13 cellular contexts compared by ENCODE assay signal in the genomic region with DNA sequence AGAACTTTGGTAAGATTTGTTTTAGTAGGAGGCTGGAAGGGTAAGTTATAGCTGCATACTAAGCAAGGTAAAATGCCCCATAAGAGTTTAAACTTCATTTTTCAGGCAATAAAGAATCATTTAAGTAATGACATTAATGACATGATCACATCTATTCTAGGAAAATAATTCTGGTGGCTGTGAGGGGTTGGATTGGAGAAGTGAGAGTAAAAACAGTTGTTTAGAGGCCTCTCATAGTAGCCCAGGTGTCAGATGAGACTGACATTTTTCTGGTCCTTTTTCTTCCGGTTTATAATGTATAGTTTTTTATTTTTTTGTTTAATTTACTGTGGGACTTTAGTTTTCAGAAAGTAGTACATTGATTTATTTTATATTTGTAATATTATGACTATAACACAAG. TPM values are rescaled to one million over a fixed set of nuclear protein-coding genes. Genes with fewer than 3 reads are reported as not detected.
A peak's percentile ranks its signal among the peaks of the same experiment; 100 is the strongest.
DNase-seq lines count a peak whose midpoint lies in the region; ATAC-seq and TF ChIP-seq lines count a peak whose summit lies in the region.
"Had no signal": no experiment of that assay in that cellular context is flagged by ENCODE, and none has a peak within 500 bp of the region (broad histone marks: within the 10 kb centered on the region; RNA-seq: fewer than 3 reads in every experiment).

No MANE protein-coding gene starts in this region.

- H3K4me2 ChIP-seq in MM.1S (ENCODE audit: low read depth, low read length): peak overlapping the region; percentile 53; the same call in 1 of the 2 replicates

- H3K4me3 ChIP-seq in MM.1S (ENCODE audit: low read length) (no peak overlapping the region), endodermal cell (ENCODE audit: low read length) (no peak overlapping the region)

- H3K36me3 ChIP-seq in MM.1S (replicated peaks; ENCODE audit: insufficient read depth, low read length): no peaks in the 10 kb centered on the region
- H3K36me3 ChIP-seq in endodermal cell (ENCODE audit: control insufficient read depth, insufficient read depth, low read length): peaks cover 50% of the 10 kb centered on the region

- H3F3A ChIP-seq in MM.1S (ENCODE audit: insufficient read depth, low read length): peaks cover 53% of the 10 kb centered on the region

- H4K20me1 ChIP-seq in MM.1S (ENCODE audit: insufficient read depth, low read length): no peaks in the 10 kb centered on the region

- CTCF ChIA-PET in CD4-positive, alpha-beta T cell (lab: Charles Lee): no interaction called here

- H3K27me3 ChIP-seq in CD4-positive, alpha-beta T cell (ENCODE audit: control insufficient read depth, insufficient read depth, low read length): no peaks in the 10 kb centered on the region
- H3K27me3 ChIP-seq in MM.1S (replicated peaks; ENCODE audit: insufficient read depth, low read length) (no peaks in the 10 kb centered on the region), endodermal cell (ENCODE audit: control insufficient read depth, insufficient read depth, low read length, poor library complexity, severe bottlenecking) (no peaks in the 10 kb centered on the region)

- H3K27ac ChIP-seq in CD4-positive, alpha-beta T cell (ENCODE audit: low read depth, low read length): no peak overlapping the region
- peak overlapping the region; percentile 96 for H3K27ac ChIP-seq in MM.1S (ENCODE audit: low read length)
- H3K27ac ChIP-seq in endodermal cell (ENCODE audit: low read depth, low read length): no peak overlapping the region

- H3K4me1 ChIP-seq in MM.1S (ENCODE audit: low read length): peaks cover 72% of the 10 kb centered on the region
- H3K4me1 ChIP-seq in endodermal cell (ENCODE audit: control insufficient read depth, insufficient read depth, low read length): no peaks in the 10 kb centered on the region

- no peak overlapping the region for H2AFZ ChIP-seq in MM.1S (ENCODE audit: low read length)

- H3K4me1 Mint-ChIP-seq in CD4-positive, alpha-beta T cell (ENCODE audit: low read depth): peaks cover 63% of the 10 kb centered on the region
- peaks cover 20% of the 10 kb centered on the region for H3K4me1 Mint-ChIP-seq in endodermal cell

- H3K9me3 Mint-ChIP-seq in CD4-positive, alpha-beta T cell: no peaks in the 10 kb centered on the region
- no peaks in the 10 kb centered on the region for H3K9me3 Mint-ChIP-seq in endodermal cell

- intact Hi-C loops in CD4-positive, alpha-beta T cell (cut with DNase I, micrococcal nuclease): loop anchor here in 1 of 2 experiments (2.0 kb wide), 2 partner anchors 41 to 91 kb away; a partner anchor contains a TSS

- no peaks in the 10 kb centered on the region for H3K9me2 ChIP-seq in MM.1S (replicated peaks; ENCODE audit: insufficient read depth, low read length)

- POLR2A ChIA-PET in CD4-positive, alpha-beta T cell (lab: Charles Lee): no interaction called here

- H3K9me3 ChIP-seq in CD4-positive, alpha-beta T cell (ENCODE audit: control insufficient read depth, low read length): no peaks in the 10 kb centered on the region
- H3K9me3 ChIP-seq in MM.1S (replicated peaks; ENCODE audit: insufficient read depth, low read length): no peaks in the 10 kb centered on the region
- H3K9me3 ChIP-seq in endodermal cell (ENCODE audit: control insufficient read depth, low read length): no peaks in the 10 kb centered on the region

- H3K36me3 Mint-ChIP-seq in CD4-positive, alpha-beta T cell (ENCODE audit: low read depth): peaks cover 48% of the 10 kb centered on the region
- peaks cover 53% of the 10 kb centered on the region for H3K36me3 Mint-ChIP-seq in endodermal cell (ENCODE audit: low read depth)

- 100% methylated on average over 1 of the region's 1 CpG; no CpG with 5 or more reads in 1 of the 2 experiments for WGBS in endodermal cell (ENCODE audit: insufficient coverage in 1 of 2, insufficient read length in 1 of 2), 2 experiments

- H3K79me2 ChIP-seq in MM.1S (ENCODE audit: low read length): peaks cover 85% of the 10 kb centered on the region

- peak overlapping the region; percentile 47 for H3K27ac Mint-ChIP-seq in CD4-positive, alpha-beta T cell
- peak overlapping the region; percentile 28 for H3K27ac Mint-ChIP-seq in endodermal cell

- H3K4me3 Mint-ChIP-seq in CD4-positive, alpha-beta T cell: peak overlapping the region; percentile 27
- no peak overlapping the region for H3K4me3 Mint-ChIP-seq in endodermal cell
- H3K4me3 Mint-ChIP-seq: activated naive CD8-positive, alpha-beta T cell had no signal

- no peak for TF ChIP-seq CTCF in CD4-positive, alpha-beta T cell (IDR thresholded peaks at IDR 0.05)
- TF ChIP-seq CTCF in MM.1S (IDR thresholded peaks at IDR 0.05; ENCODE audit: low read length) (no peak), endodermal cell (conservative IDR thresholded peaks at IDR 0.05) (no peak)

- DNase-seq in CD4-positive, alpha-beta T cell: no peak
- DNase-seq in GM19238 (ENCODE audit: insufficient read length, low spot score) (peak; percentile 9), MM.1S (peak; percentile 44), endodermal cell (no peak), NCI-H187 (lab: John Stamatoyannopoulos, UW) (no peak), NCI-H446 (lab: John Stamatoyannopoulos, UW) (no peak)
- no peak for DNase-seq in activated CD8-positive, alpha-beta memory T cell treated with anti-CD3 and anti-CD28 coated beads, Interleukin-2, amount 50 U/mL, for 4 hours
- DNase-seq: mesendoderm, NCI-H1105 treated with DMSO at 0.1 percent for 48 hours, retina had no signal

- H3K9ac ChIP-seq in MM.1S (ENCODE audit: low read length) (peak overlapping the region; percentile 48; the same call in 1 of the 2 replicates), endodermal cell (ENCODE audit: extremely low read depth, low read length, poor library complexity, severe bottlenecking) (no peak overlapping the region)

- ATAC-seq in CD4-positive, alpha-beta T cell (ENCODE audit: poor library complexity): no peak
- ATAC-seq in HG02852 (IDR thresholded peaks at IDR 0.05; ENCODE audit: unreplicated experiment): no peak
- ATAC-seq: activated CD4-positive, CD25-positive, alpha-beta regulatory T cell treated with anti-CD3 and anti-CD28 coated beads, Interleukin-2, amount 50 U/mL, for 24 hours had no signal

- H3K27me3 Mint-ChIP-seq in CD4-positive, alpha-beta T cell: no peaks in the 10 kb centered on the region
- no peaks in the 10 kb centered on the region for H3K27me3 Mint-ChIP-seq in endodermal cell (ENCODE audit: insufficient read depth)
- H3K27me3 Mint-ChIP-seq: activated naive CD8-positive, alpha-beta T cell had no signal

RNA-seq across cellular contexts. Expression of a gene that starts 40.8 kb away (rescaled TPM):
- total RNA-seq in CD4-positive, alpha-beta T cell: 10 to 100 TPM; 44.2 to 47.0 TPM
- 10 to 100 TPM; 65.1 to 84.4 TPM for total RNA-seq in endodermal cell
- polyA plus RNA-seq in endodermal cell (2013, experiment 1 of 2): 39.3 TPM
- 37.1 TPM for polyA plus RNA-seq in endodermal cell (2013, experiment 2 of 2)

Comparison
In these comparisons a context has a peak if more than half of its experiments do, and no peak if none do; other contexts are left out.
1. DNase-seq: peak in GM19238 (single experiment) and MM.1S (single experiment); none in CD4-positive, alpha-beta T cell (0 of 10), endodermal cell (single experiment), NCI-H187 (0 of 2), NCI-H446 (0 of 2) and activated CD8-positive, alpha-beta memory T cell treated with anti-CD3 and anti-CD28 coated beads, Interleukin-2, amount 50 U/mL, for 4 hours (single experiment).